ENCODE assay signal across 17 cellular contexts in genomic region chr6:49327575-49327974, GRCh38.
"Had no signal": no experiment of that assay in that cellular context is flagged by ENCODE, and none has a peak within 500 bp of the region (broad histone marks: within the 10 kb centered on the region; RNA-seq: fewer than 3 reads in every experiment).

No MANE protein-coding gene starts in this region.

- H3K36me3 ChIP-seq: gastroesophageal sphincter, neutrophil, right lobe of liver, upper lobe of right lung had no signal

- H3K27me3 Mint-ChIP-seq: activated CD4-positive, alpha-beta memory T cell treated with anti-CD3 and anti-CD28 coated beads for 36 hours; progenitor cell of endocrine pancreas had no signal

- H3K4me1 Mint-ChIP-seq: naive B cell had no signal

- H3K4me3 Mint-ChIP-seq: activated CD4-positive, alpha-beta memory T cell treated with anti-CD3 and anti-CD28 coated beads for 36 hours; naive B cell had no signal

- H3K27ac Mint-ChIP-seq: activated CD4-positive, alpha-beta memory T cell treated with anti-CD3 and anti-CD28 coated beads for 36 hours; naive B cell; progenitor cell of endocrine pancreas had no signal

- H3K9me3 Mint-ChIP-seq: activated CD4-positive, alpha-beta memory T cell treated with anti-CD3 and anti-CD28 coated beads for 36 hours had no signal

- H3K9me3 ChIP-seq: gastroesophageal sphincter, neutrophil, right lobe of liver, testis, upper lobe of right lung had no signal

- H3K27ac ChIP-seq: gastroesophageal sphincter, neutrophil, right lobe of liver, testis, upper lobe of right lung had no signal

- H3K4me1 ChIP-seq: right lobe of liver, testis, upper lobe of right lung had no signal

- FAIRE-seq: colon had no signal

- H3K4me3 ChIP-seq: gastroesophageal sphincter, right lobe of liver, testis, upper lobe of right lung had no signal

- DNase-seq: activated CD4-positive, alpha-beta memory T cell treated with anti-CD3 and anti-CD28 coated beads for 36 hours; activated CD4-positive, CD25-positive, alpha-beta regulatory T cell treated with anti-CD3 and anti-CD28 coated beads, Interleukin-2, amount 50 U/mL, for 72 hours; activated CD8-positive, alpha-beta memory T cell treated with anti-CD3 and anti-CD28 coated beads, Interleukin-2, amount 50 U/mL, for 4 hours; activated naive CD4-positive, alpha-beta T cell; kidney glomerular epithelial cell; midbrain; naive B cell; right lobe of liver; stimulated activated CD4-positive, alpha-beta T cell treated with anti-CD3 and anti-CD28 coated beads, Interleukin-2, amount 100 ng/mL, for 48 hours; stimulated activated naive CD8-positive, alpha-beta T cell treated with anti-CD3 and anti-CD28 coated beads, Interleukin-15, Interleukin-2, amounts not matched to agents 100 U/mL and 50 U/mL, for 24 hours; T-helper 9 cell; testis; upper lobe of right lung had no signal

- H3K27me3 ChIP-seq: gastroesophageal sphincter, neutrophil, right lobe of liver, testis, upper lobe of right lung had no signal

- H3K36me3 Mint-ChIP-seq: activated CD4-positive, alpha-beta memory T cell treated with anti-CD3 and anti-CD28 coated beads for 36 hours; naive B cell had no signal
